8 cellular contexts compared by ENCODE assay signal in the genomic region with DNA sequence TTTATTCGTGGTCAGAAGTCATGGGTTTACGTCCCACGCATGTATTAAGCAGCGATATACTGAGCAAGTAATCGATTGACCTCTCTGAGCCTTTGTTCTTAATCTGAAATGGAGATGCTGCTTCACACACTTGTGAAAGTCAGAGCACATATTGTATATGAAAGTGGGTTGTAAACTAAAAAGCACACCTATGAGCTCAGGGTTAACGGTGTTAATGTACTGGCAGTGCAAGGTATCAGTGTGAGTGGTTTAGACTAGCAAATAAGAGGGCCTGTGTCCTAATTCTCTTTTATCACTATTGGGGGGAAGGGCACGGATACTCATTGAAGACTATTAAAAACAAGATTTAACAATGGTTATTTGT. TPM values are rescaled to one million over a fixed set of nuclear protein-coding genes. Genes with fewer than 3 reads are reported as not detected.
DNase-seq lines count a peak whose midpoint lies in the region; ATAC-seq and TF ChIP-seq lines count a peak whose summit lies in the region.

No MANE protein-coding gene starts in this region.

- CTCF ChIA-PET in HEK293 (lab: Yijun Ruan, JAX) (interaction anchor here (0.5 to 1.5 kb wide), 8 partner anchors 9 to 325 kb away, joined by 3 to 10 read pairs (median 4); no protein-coding TSS in a partner anchor), PC-3 (lab: Charles Lee) (no interaction called here)

- peak overlapping the region; percentile 79 for H3K27ac ChIP-seq in HEK293 (ENCODE audit: extremely low read depth, low read depth, low read length)
- peak overlapping the region; percentile 78 for H3K27ac ChIP-seq in PC-3 (ENCODE audit: low read length)
- H3K27ac ChIP-seq in esophagus squamous epithelium, result peak overlapping the region; percentile 92 to 96 (median 94)

- ATAC-seq in GM18520 (IDR thresholded peaks at IDR 0.05; ENCODE audit: unreplicated experiment) (peak; percentile 9), PC-3 (peak; percentile 10; the same call in 1 of the 2 replicates)

- H3K27me3 ChIP-seq in PC-3 (ENCODE audit: low read length) (no peaks in the 10 kb centered on the region), esophagus squamous epithelium (no peaks in the 10 kb centered on the region)

- 3 to 5% methylated on average over 7 of the region's 7 CpGs for WGBS in esophagus squamous epithelium, 2 donors

- no peaks in the 10 kb centered on the region for H3K9me2 ChIP-seq in PC-3 (replicated peaks; ENCODE audit: low read length)

- BruUV-seq in PC-3 (replicated peaks; lab: Mats Ljungman, UMichigan), result no TSS peak

- peaks cover 48% of the 10 kb centered on the region for H3K79me2 ChIP-seq in PC-3 (ENCODE audit: low read length)

- peak overlapping the region; percentile 87 for H3K4me2 ChIP-seq in PC-3 (ENCODE audit: low read length)

- H3K4me1 ChIP-seq in HEK293 (ENCODE audit: control insufficient read depth, insufficient read depth, low read length) (no peaks in the 10 kb centered on the region), PC-3 (ENCODE audit: insufficient read depth, low read length) (peaks cover 17% of the 10 kb centered on the region; the same call in 1 of the 2 replicates), esophagus squamous epithelium (peaks cover 0 to 45% (median 11%) of the 10 kb centered on the region in 3 donors)

- intact Hi-C loops in PC-3 (cut with micrococcal nuclease) (no loop called here), esophagus squamous epithelium (cut with DNase I) (no loop called here)

- H2AFZ ChIP-seq in PC-3 (ENCODE audit: low read length), result peak overlapping the region; percentile 98

- no peaks in the 10 kb centered on the region for H3K9me3 ChIP-seq in HEK293 (ENCODE audit: control insufficient read depth, insufficient read depth, low read depth, low read length)
- no peaks in the 10 kb centered on the region for H3K9me3 ChIP-seq in PC-3 (ENCODE audit: low read length)
- no peaks in the 10 kb centered on the region for H3K9me3 ChIP-seq in esophagus squamous epithelium

- H3K36me3 Mint-ChIP-seq in progenitor cell of endocrine pancreas (ENCODE audit: insufficient read depth), result peaks cover 6% of the 10 kb centered on the region

- no peaks in the 10 kb centered on the region for H3F3A ChIP-seq in PC-3 (ENCODE audit: low read length, unreplicated experiment)

- peak overlapping the region; percentile 94 for H3K4me3 ChIP-seq in HEK293 (ENCODE audit: low read depth, low read length)
- H3K4me3 ChIP-seq in PC-3 (ENCODE audit: low read length), result peak overlapping the region; percentile 90
- H3K4me3 ChIP-seq in esophagus squamous epithelium, result peak overlapping the region; percentile 66 to 85 (median 74)

- H3K36me3 ChIP-seq in HEK293 (ENCODE audit: control insufficient read depth in 2 of 2, insufficient read depth in 1 of 2, low read length in 2 of 2), result peaks cover 23 to 35% of the 10 kb centered on the region in 2 experiments; a peak in 2 of 3 replicates
- H3K36me3 ChIP-seq in PC-3 (ENCODE audit: low read depth, low read length), result peaks cover 12% of the 10 kb centered on the region; the same call in 1 of the 2 replicates
- peaks cover 0 to 27% (median 0%) of the 10 kb centered on the region in 3 donors for H3K36me3 ChIP-seq in esophagus squamous epithelium

- H3K27ac Mint-ChIP-seq in progenitor cell of endocrine pancreas, result peak overlapping the region; percentile 99

- TF ChIP-seq POLR2A in esophagus squamous epithelium (IDR thresholded peaks at IDR 0.05), result no peak

- H3K9me3 Mint-ChIP-seq in progenitor cell of endocrine pancreas (ENCODE audit: low read depth), result no peaks in the 10 kb centered on the region

- H3K27me3 Mint-ChIP-seq in progenitor cell of endocrine pancreas, result no peaks in the 10 kb centered on the region

- TF ChIP-seq CTCF in HEK293 (tag by site-specific recombination; IDR thresholded peaks at IDR 0.05), result no peak
- no peak for TF ChIP-seq CTCF in PC-3 (conservative IDR thresholded peaks at IDR 0.05; ENCODE audit: low read depth, low read length)
- TF ChIP-seq CTCF in esophagus squamous epithelium (IDR thresholded peaks at IDR 0.05), result no peak
- no peak for TF ChIP-seq CTCF in progenitor cell of endocrine pancreas (IDR thresholded peaks at IDR 0.05; ENCODE audit: unreplicated experiment)

- peak overlapping the region; percentile 92 for H3K9ac ChIP-seq in PC-3 (ENCODE audit: low read length)

- H4K20me1 ChIP-seq in PC-3 (ENCODE audit: low read length), result no peaks in the 10 kb centered on the region

- POLR2A ChIA-PET in HEK293 (lab: Yijun Ruan, JAX) (interaction anchor here (1.0 to 1.6 kb wide), 4 partner anchors 9 to 26 kb away, joined by 3 to 7 read pairs (median 3); partner anchors contain the start of gene UBE2N), PC-3 (lab: Charles Lee; ENCODE audit: unreplicated experiment) (no interaction called here)

- peak overlapping the region; percentile 98 for H3K4me3 Mint-ChIP-seq in progenitor cell of endocrine pancreas (ENCODE audit: low read depth)

- peaks cover 25% of the 10 kb centered on the region for H3K4me1 Mint-ChIP-seq in progenitor cell of endocrine pancreas (ENCODE audit: low read depth)

- DNase-seq in PC-3 (no peak), esophagus squamous epithelium (lab: John Stamatoyannopoulos, UW) (no peak), progenitor cell of endocrine pancreas (ENCODE audit: low spot score, unreplicated experiment) (no peak), C1 segment of cervical spinal cord (lab: John Stamatoyannopoulos, UW) (no peak), cerebellar cortex (ENCODE audit: low spot score) (no peak), COR-L47 (lab: John Stamatoyannopoulos, UW) (no peak)

TF ChIP-seq in HEK293, 187 proteins besides CTCF, POLR2A, EP300 and RAD21:
- no peak for TF ChIP-seq OSR2 (tag by site-specific recombination; IDR thresholded peaks at IDR 0.05)
- peak; percentile 81 for TF ChIP-seq PRDM1 (tag by site-specific recombination; IDR thresholded peaks at IDR 0.05)
TF ChIP-seq in HEK293: peak in this region for 1.

RNA-seq across cellular contexts. Expression of gene MRPL42, which starts 0.7 kb away (rescaled TPM):
- total RNA-seq in PC-3 (2014; rRNA removed) (69.6 and 119 TPM in 2 replicates), esophagus squamous epithelium (10 to 100 TPM; 22.9 to 59.9 (median 43.4) TPM), progenitor cell of endocrine pancreas (93.9 and 95.5 TPM in 2 replicates)

RNA-seq across cellular contexts. Expression of gene UBE2N, which starts 26.2 kb away (rescaled TPM):
- 128 and 205 TPM in 2 replicates for total RNA-seq in PC-3 (2014; rRNA removed)
- 10 to 100 TPM; 32.6 to 52.8 (median 43.3) TPM for total RNA-seq in esophagus squamous epithelium
- 129 TPM in 2 replicates for total RNA-seq in progenitor cell of endocrine pancreas
